ENCODE assay signal across 8 cellular contexts in the genomic region with DNA sequence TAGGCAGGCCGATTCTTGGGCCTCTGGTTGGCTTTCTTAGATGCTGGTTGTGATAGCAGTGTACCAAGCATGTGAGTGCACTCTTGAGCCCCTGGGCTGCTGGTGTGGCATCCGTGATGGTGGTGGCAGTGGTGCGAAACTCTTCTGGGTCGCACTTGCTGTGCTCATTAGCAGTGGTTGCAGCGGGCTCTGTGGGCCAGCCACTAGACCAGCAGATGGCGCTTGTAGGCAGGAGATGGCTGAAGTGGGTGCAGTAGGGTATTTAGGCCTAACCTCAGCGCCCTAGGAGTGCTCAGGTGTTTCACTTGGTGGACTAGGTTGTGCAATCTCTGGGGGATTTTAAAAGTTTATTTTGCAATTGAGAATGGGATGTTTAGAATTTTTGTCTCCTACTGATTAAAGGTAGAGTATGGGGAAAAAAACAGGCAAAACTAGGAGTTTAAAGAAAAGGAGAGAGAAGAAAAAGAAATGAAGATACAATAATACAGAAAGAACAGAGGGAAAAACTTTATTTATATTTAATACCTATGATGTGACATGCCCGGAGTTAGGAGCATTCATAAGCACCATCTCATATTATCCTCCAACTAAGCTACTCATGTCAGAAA.
DNase-seq lines count a peak whose midpoint lies in the region; ATAC-seq lines count a peak whose summit lies in the region.

No MANE protein-coding gene starts in this region.

- ATAC-seq in GM21786 (IDR thresholded peaks at IDR 0.05; ENCODE audit: unreplicated experiment) (no peak), GM19328 (IDR thresholded peaks at IDR 0.05; ENCODE audit: unreplicated experiment) (no peak)

- peak; percentile 6 for DNase-seq in GF-D8 (lab: John Stamatoyannopoulos, UW)
- DNase-seq in NCI-H1048 (lab: John Stamatoyannopoulos, UW), result peak; percentile 36
- DNase-seq in T1000 (lab: John Stamatoyannopoulos, UW), result peak; percentile 4
- DNase-seq in amniotic stem cell (lab: John Stamatoyannopoulos, UW), result peak; percentile 30
- DNase-seq in hepatic stellate cell (ENCODE audit: low spot score), result peak; percentile 73
- DNase-seq in stimulated activated CD4-positive, alpha-beta T cell treated with anti-CD3 and anti-CD28 coated beads, Interleukin-1b, Interleukin-23, amount 100 ng/mL, for 1 hour (ENCODE audit: low read depth in 2 of 2), result peak; percentile 31 to 44

Comparison
In these comparisons a context has a peak if more than half of its experiments do, and no peak if none do; other contexts are left out.
1. DNase-seq: peak in every context shown above with its lines; median percentile 73 in hepatic stellate cell; 38 in stimulated activated CD4-positive, alpha-beta T cell treated with anti-CD3 and anti-CD28 coated beads, Interleukin-1b, Interleukin-23, amount 100 ng/mL, for 1 hour; 36 in NCI-H1048; 30 in amniotic stem cell; 6 in GF-D8; 4 in T1000.